In the genomic region with DNA sequence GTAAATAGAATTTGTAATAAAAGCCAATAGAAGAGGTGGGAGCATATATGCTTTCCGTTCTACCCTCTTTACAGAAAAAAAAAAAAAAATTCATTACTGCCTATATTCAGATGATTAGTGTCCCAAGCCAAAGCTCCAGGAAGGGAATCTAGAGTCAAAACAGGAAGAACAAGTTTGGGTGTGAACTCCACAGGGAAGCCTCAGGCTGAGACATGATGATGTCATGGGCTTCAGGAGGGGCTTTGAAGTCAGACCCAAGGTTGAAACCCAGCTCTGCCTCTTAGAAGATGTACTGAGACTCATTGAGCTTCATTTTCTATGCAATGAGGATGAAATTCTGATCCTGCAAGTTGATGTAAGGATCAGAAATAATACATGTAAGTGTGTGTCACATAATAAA, we compare ENCODE assay signal across 18 cellular contexts.
DNase-seq lines count a peak whose midpoint lies in the region; ATAC-seq and TF ChIP-seq lines count a peak whose summit lies in the region.
"Had no signal": no experiment of that assay in that cellular context is flagged by ENCODE, and none has a peak within 500 bp of the region (broad histone marks: within the 10 kb centered on the region; RNA-seq: fewer than 3 reads in every experiment).

No MANE protein-coding gene starts in this region.

- H3K27ac ChIP-seq in PC-9 = peak overlapping the region; percentile 52
- H3K27ac ChIP-seq in thyroid gland = peak overlapping the region in 2 of 3 donors; percentile 56
- no peak overlapping the region for H3K27ac ChIP-seq in substantia nigra (ENCODE audit: low read depth, low read length, poor library complexity, severe bottlenecking)

- no peaks in the 10 kb centered on the region for H4K20me1 ChIP-seq in PC-9 (ENCODE audit: insufficient read depth)

- H3K4me3 ChIP-seq in PC-9 (no peak overlapping the region; the same call in 1 of the 2 replicates), thyroid gland (replicated peaks in 1 of 3) (no peak overlapping the region)
- H3K4me3 ChIP-seq: heart left ventricle had no signal

- H3K27me3 ChIP-seq in PC-9 (ENCODE audit: insufficient read depth, low read depth) (no peaks in the 10 kb centered on the region), thyroid gland (no peaks in the 10 kb centered on the region)
- H3K27me3 ChIP-seq: heart left ventricle had no signal

- WGBS in thyroid gland, 2 donors = 77 to 94% methylated on average over 1 of the region's 1 CpG

- no peaks in the 10 kb centered on the region for H3K79me2 ChIP-seq in PC-9 (ENCODE audit: low read depth)

- no peak for TF ChIP-seq POLR2A in thyroid gland (IDR thresholded peaks at IDR 0.05)

- H3K4me2 ChIP-seq in PC-9 = peak overlapping the region; percentile 50

- TF ChIP-seq CTCF in PC-9 (conservative IDR thresholded peaks at IDR 0.05) (no peak), thyroid gland (IDR thresholded peaks at IDR 0.05) (no peak)

- H3K4me1 ChIP-seq in PC-9 (replicated peaks; ENCODE audit: insufficient read depth) (peaks cover 23% of the 10 kb centered on the region), thyroid gland (peaks cover 19 to 30% of the 10 kb centered on the region in 2 donors)

- no peak for ATAC-seq in HG02610 (IDR thresholded peaks at IDR 0.05; ENCODE audit: unreplicated experiment)
- ATAC-seq: CD8-positive, alpha-beta T cell; left cardiac atrium; Panc1; stimulated activated memory B cell treated with anti-CD40 and anti-IgM and Interleukin-4, amounts not matched to agents 10 μg/mL and 1 μg/mL and 100 μg/mL, for 72 hours had no signal

- H2AFZ ChIP-seq in PC-9 = no peak overlapping the region

- H3F3A ChIP-seq in PC-9 (ENCODE audit: insufficient read depth, low read depth) = 0 out of 2 replicates have a peak, but pooled peaks cover 7% of the 10 kb centered on the region

- no peaks in the 10 kb centered on the region; the same call in 1 of the 2 replicates for H3K9me3 ChIP-seq in PC-9 (ENCODE audit: insufficient read depth, low read depth)
- no peaks in the 10 kb centered on the region for H3K9me3 ChIP-seq in thyroid gland
- H3K9me3 ChIP-seq: heart left ventricle had no signal

- no TSS peak for BruUV-seq in PC-9 (replicated peaks; lab: Mats Ljungman, UMichigan)

- CTCF ChIA-PET in PC-9 (lab: Charles Lee) = interaction anchor here (0.5 to 1.3 kb wide), 4 partner anchors 40 to 249 kb away, joined by 3 to 8 read pairs (median 4); no protein-coding TSS in a partner anchor

- intact Hi-C loops in PC-9 (cut with micrococcal nuclease; ENCODE audit: unreplicated experiment) (loop anchor here (2.0 kb wide), 3 partner anchors 138 to 210 kb away; no protein-coding TSS in a partner anchor), thyroid gland (cut with DNase I) (no loop called here)

- H3K36me3 ChIP-seq in PC-9 (ENCODE audit: low read depth) (no peaks in the 10 kb centered on the region), thyroid gland (no peaks in the 10 kb centered on the region)
- H3K36me3 ChIP-seq: heart left ventricle had no signal

- H3K9me2 ChIP-seq in PC-9 (ENCODE audit: insufficient read depth) = no peaks in the 10 kb centered on the region

- POLR2A ChIA-PET in PC-9 (lab: Charles Lee; ENCODE audit: unreplicated experiment) = interaction anchor here (0.6 to 0.7 kb wide), 2 partner anchors 185 to 188 kb away, joined by 5 to 12 read pairs; no protein-coding TSS in a partner anchor

- DNase-seq in SIG-M5 treated with dmso at 0.1 percent for 504 hours (lab: John Stamatoyannopoulos, UW; ENCODE audit: unreplicated experiment) (peak; percentile 2), SIG-M5 (lab: John Stamatoyannopoulos, UW) (no peak), PC-9 (peak; percentile 45 to 94), iPS-NIHi11 (ENCODE audit: low spot score) (peak; percentile 38), thyroid gland (peak; percentile 8 to 19), substantia nigra (lab: John Stamatoyannopoulos, UW) (no peak), COLO668 (lab: John Stamatoyannopoulos, UW; ENCODE audit: unreplicated experiment) (no peak)
- DNase-seq: activated CD4-positive, alpha-beta T cell treated with anti-CD3 and anti-CD28 coated beads, Interleukin-2, amount 50 U/mL, for 4 hours; activated T-cell treated with anti-CD3 and anti-CD28 coated beads, Interleukin-2, amount 50 U/mL, for 24 hours; CD8-positive, alpha-beta T cell; GOT3; heart left ventricle; left cardiac atrium; NCI-H524; SW 1271 had no signal

Comparison
In these comparisons a context has a peak if more than half of its experiments do, and no peak if none do; other contexts are left out.
1. DNase-seq: peak in SIG-M5 treated with dmso at 0.1 percent for 504 hours (single experiment), PC-9 (2 of 2), iPS-NIHi11 (single experiment) and thyroid gland (2 of 2); none in SIG-M5 (single experiment), substantia nigra (0 of 49) and COLO668 (single experiment).